In genomic region chr11:116314012-116314411, GRCh38 we compare ENCODE assay signal across 18 cellular contexts.
"Had no signal": no experiment of that assay in that cellular context is flagged by ENCODE, and none has a peak within 500 bp of the region (broad histone marks: within the 10 kb centered on the region; RNA-seq: fewer than 3 reads in every experiment).

No MANE protein-coding gene starts in this region.

- H3K27me3 ChIP-seq: colonic mucosa, stomach had no signal

- H3K9me3 ChIP-seq: colonic mucosa, mucosa of descending colon, neutrophil, stomach, thoracic aorta, transverse colon had no signal

- H3K36me3 ChIP-seq: colonic mucosa, neutrophil, stomach, thoracic aorta, transverse colon had no signal

- H3K4me1 Mint-ChIP-seq: naive thymus-derived CD8-positive, alpha-beta T cell; stimulated activated naive B cell treated with anti-CD40 and anti-IgM and Interleukin-4, amounts not matched to agents 10 μg/mL and 1 μg/mL and 100 μg/mL, for 72 hours had no signal

- H3K27ac Mint-ChIP-seq: endodermal cell; naive thymus-derived CD8-positive, alpha-beta T cell had no signal

- H3K4me1 ChIP-seq: colonic mucosa had no signal

- DNase-seq: colonic mucosa; dermis blood vessel endothelial cell; endodermal cell; erythroblast; foreskin keratinocyte; mucosa of descending colon; naive thymus-derived CD8-positive, alpha-beta T cell; posterior cingulate gyrus; stimulated activated CD4-positive, alpha-beta T cell treated with anti-CD3 and anti-CD28 coated beads, Interleukin-2, amount 100 ng/mL, for 24 hours; stimulated activated CD4-positive, alpha-beta T cell treated with anti-CD3 and anti-CD28 coated beads, Interleukin-4, amount 100 ng/mL, for 4 hours; stimulated activated naive B cell treated with anti-CD40 and anti-IgM and Interleukin-4, amounts not matched to agents 10 μg/mL and 1 μg/mL and 100 μg/mL, for 72 hours; stomach; substantia nigra; transverse colon had no signal

- H3K9me3 Mint-ChIP-seq: endodermal cell had no signal

- H3K27ac ChIP-seq: colonic mucosa, foreskin keratinocyte, hepatocyte, neutrophil, stomach, thoracic aorta, transverse colon had no signal

- ATAC-seq: mucosa of descending colon; naive thymus-derived CD8-positive, alpha-beta T cell; sciatic nerve; stimulated activated naive B cell treated with anti-CD40 and anti-IgM and Interleukin-4, amounts not matched to agents 10 μg/mL and 1 μg/mL and 100 μg/mL, for 72 hours had no signal

- H3K4me3 ChIP-seq: colonic mucosa, hepatocyte, mucosa of descending colon, stomach, thoracic aorta, transverse colon had no signal

- H3K4me3 Mint-ChIP-seq: endodermal cell; naive thymus-derived CD8-positive, alpha-beta T cell; stimulated activated naive B cell treated with anti-CD40 and anti-IgM and Interleukin-4, amounts not matched to agents 10 μg/mL and 1 μg/mL and 100 μg/mL, for 72 hours had no signal
